ENCODE assay signal across 26 cellular contexts in the genomic region with DNA sequence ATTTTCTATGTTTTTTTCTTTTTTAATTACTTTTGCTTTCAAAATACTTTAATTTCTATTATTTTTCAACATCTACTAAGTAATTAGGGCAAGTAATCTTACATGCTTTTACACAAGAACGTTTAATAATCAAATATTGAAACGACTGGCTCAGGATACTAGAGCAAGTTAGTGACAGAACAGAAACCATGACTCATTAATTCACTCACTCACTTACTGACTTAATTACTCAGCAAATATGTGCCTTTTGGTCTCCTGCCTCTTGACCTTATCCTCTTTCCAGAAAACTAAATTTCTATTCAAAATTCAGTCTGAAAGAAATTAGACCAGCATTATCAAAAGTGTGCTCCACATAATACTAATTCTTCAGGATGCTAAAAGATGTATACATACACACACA. TPM values are rescaled to one million over a fixed set of nuclear protein-coding genes. Genes with fewer than 3 reads are reported as not detected.
DNase-seq lines count a peak whose midpoint lies in the region; ATAC-seq, FAIRE-seq and TF ChIP-seq lines count a peak whose summit lies in the region.
"Had no signal": no experiment of that assay in that cellular context is flagged by ENCODE, and none has a peak within 500 bp of the region (broad histone marks: within the 10 kb centered on the region; RNA-seq: fewer than 3 reads in every experiment).

No MANE protein-coding gene starts in this region.

- RAD21 ChIA-PET in GM12878 (lab: Charles Lee; ENCODE audit: unreplicated experiment), result no interaction called here

- TF ChIP-seq EP300 in GM12878 (IDR thresholded peaks at IDR 0.05; ENCODE audit: borderline replicate concordance in 1 of 2, control insufficient read depth in 1 of 2, low read depth in 2 of 2, low read length in 2 of 2), result no peak

- ATAC-seq in GM12878 (no peak; the same call in 2 of the 3 replicates), SK-N-SH treated with all-trans-retinoic acid at 6 μM for 48 hours (no peak), HG02870 (IDR thresholded peaks at IDR 0.05; ENCODE audit: unreplicated experiment) (no peak)
- ATAC-seq: body of pancreas; gastroesophageal sphincter; stimulated activated naive CD8-positive, alpha-beta T cell treated with anti-CD3 and anti-CD28 coated beads, Interleukin-15, Interleukin-2, amounts not matched to agents 100 U/mL and 50 U/mL, for 24 hours; upper lobe of right lung had no signal

- no TSS peak for BruUV-seq in GM12878 (replicated peaks; lab: Mats Ljungman, UMichigan)

- H2AFZ ChIP-seq in GM12878 (ENCODE audit: control insufficient read depth, low read depth, low read length) (no peak overlapping the region), smooth muscle cell (ENCODE audit: low read depth) (no peak overlapping the region)

- H3K9ac ChIP-seq in GM12878 (ENCODE audit: control insufficient read depth, insufficient read depth, low read length), result no peak overlapping the region
- H3K9ac ChIP-seq in smooth muscle cell (ENCODE audit: low read depth), result no peak overlapping the region

- POLR2A ChIA-PET in GM12878 (lab: Charles Lee), result interaction anchor here (0.6 kb wide), 1 partner anchor 349 kb away, joined by 3 read pairs; no protein-coding TSS in a partner anchor

- no peaks in the 10 kb centered on the region for H3K27me3 ChIP-seq in GM12878 (replicated peaks in 1 of 2; ENCODE audit: control insufficient read depth in 2 of 2, insufficient read depth in 2 of 2, low read length in 1 of 2)
- no peaks in the 10 kb centered on the region for H3K27me3 ChIP-seq in smooth muscle cell (ENCODE audit: low read depth)
- H3K27me3 ChIP-seq: body of pancreas, gastroesophageal sphincter, ovary, upper lobe of right lung had no signal

- TF ChIP-seq CTCF in GM12878 (IDR thresholded peaks at IDR 0.05 in 2 of 3, conservative IDR thresholded peaks at IDR 0.05 in 1 of 3; ENCODE audit: control insufficient read depth in 2 of 3, extremely low read depth in 1 of 3, insufficient read depth in 1 of 3, low read depth in 3 of 3, low read length in 3 of 3) (no peak), smooth muscle cell (IDR thresholded peaks at IDR 0.05; ENCODE audit: borderline replicate concordance, insufficient read depth, poor library complexity, severe bottlenecking) (no peak)

- no peaks in the 10 kb centered on the region for H3K36me3 ChIP-seq in GM12878 (ENCODE audit: control insufficient read depth in 2 of 2, insufficient read depth in 2 of 2, low read length in 1 of 2)
- no peaks in the 10 kb centered on the region for H3K36me3 ChIP-seq in smooth muscle cell (ENCODE audit: low read depth)
- H3K36me3 ChIP-seq: gastroesophageal sphincter, ovary, upper lobe of right lung had no signal

- TF ChIP-seq POLR2A in GM12878 (IDR thresholded peaks at IDR 0.05; ENCODE audit: low read depth, low read length), result no peak

- no peaks in the 10 kb centered on the region for H3K4me1 ChIP-seq in GM12878 (ENCODE audit: control insufficient read depth, insufficient read depth, low read length)
- H3K4me1 ChIP-seq in smooth muscle cell (ENCODE audit: low read depth), result no peaks in the 10 kb centered on the region
- H3K4me1 ChIP-seq: body of pancreas, gastroesophageal sphincter, upper lobe of right lung had no signal

- no peaks in the 10 kb centered on the region for H3K9me3 ChIP-seq in GM12878 (replicated peaks; ENCODE audit: control insufficient read depth, insufficient read depth, low read length)
- H3K9me3 ChIP-seq in smooth muscle cell (replicated peaks; ENCODE audit: low read depth), result no peaks in the 10 kb centered on the region
- H3K9me3 ChIP-seq: body of pancreas, gastroesophageal sphincter, ovary, upper lobe of right lung had no signal

- H3K79me2 ChIP-seq in GM12878 (ENCODE audit: control insufficient read depth, insufficient read depth, low read length) (no peaks in the 10 kb centered on the region), smooth muscle cell (ENCODE audit: low read depth) (no peaks in the 10 kb centered on the region)

- intact Hi-C loops in GM12878 (cut with micrococcal nuclease; ENCODE audit: unreplicated experiment), result no loop called here

- peak; percentile 44 for DNase-seq in NCI-H748 (lab: John Stamatoyannopoulos, UW; ENCODE audit: unreplicated experiment)
- no peak for DNase-seq in NCI-H748 treated with DMSO at 0.1 percent for 48 hours (lab: John Stamatoyannopoulos, UW)
- DNase-seq in NCI-H460 (ENCODE audit: extremely low read depth, low read depth), result peak; percentile 1
- DNase-seq in GM12878 (ENCODE audit: low read depth, low spot score), result no peak
- no peak for DNase-seq in smooth muscle cell (lab: John Stamatoyannopoulos, UW; ENCODE audit: unreplicated experiment)
- no peak for DNase-seq in NCI-H1092 (lab: John Stamatoyannopoulos, UW)
- DNase-seq: 8988T; activated CD4-positive, alpha-beta memory T cell treated with anti-CD3 and anti-CD28 coated beads, Interleukin-2, amount 10 ng/mL, durations not matched to agents 7 days and 5 days; activated CD4-positive, alpha-beta T cell treated with anti-CD3 and anti-CD28 coated beads for 1 hour; activated CD8-positive, alpha-beta memory T cell treated with anti-CD3 and anti-CD28 coated beads, Interleukin-2, amount 50 U/mL, for 4 hours; activated naive CD4-positive, alpha-beta T cell treated with Interleukin-2 at 50 U/mL for 16 hours; body of pancreas; dorsolateral prefrontal cortex; EL; H9; NCI-H1436; ovary; retina; SHP77; small intestine; stimulated activated naive CD8-positive, alpha-beta T cell treated with anti-CD3 and anti-CD28 coated beads, Interleukin-15, Interleukin-2, amounts not matched to agents 100 U/mL and 50 U/mL, for 24 hours; upper lobe of right lung had no signal

- H3K4me2 ChIP-seq in GM12878 (ENCODE audit: control insufficient read depth, insufficient read depth) (no peak overlapping the region), smooth muscle cell (peak overlapping the region; percentile 43)

- SMC1A ChIA-PET in GM12878 (lab: Charles Lee; ENCODE audit: uncharacterized antibody, unreplicated experiment), result no interaction called here

- CTCF ChIA-PET in GM12878 (lab: Yijun Ruan, JAX), result no interaction called here

- 0% methylated on average over 2 of the region's 2 CpGs for WGBS in GM12878 (ENCODE audit: insufficient coverage, insufficient replicate concordance, low lambda C conversion rate, missing lambda C conversion rate)
- 34% methylated on average over 2 of the region's 2 CpGs for WGBS in smooth muscle cell (ENCODE audit: low lambda C conversion rate)

- H3K27ac ChIP-seq in GM12878 (ENCODE audit: control insufficient read depth, insufficient read depth) (no peak overlapping the region), smooth muscle cell (ENCODE audit: low read depth) (no peak overlapping the region)
- H3K27ac ChIP-seq: body of pancreas, dorsolateral prefrontal cortex, gastroesophageal sphincter, HL-60, ovary, upper lobe of right lung had no signal

- in situ Hi-C loops in GM12878 (cut with MboI), result no loop called here

- H4K20me1 ChIP-seq in GM12878 (ENCODE audit: control insufficient read depth, insufficient read depth) (no peaks in the 10 kb centered on the region), smooth muscle cell (ENCODE audit: low read depth) (no peaks in the 10 kb centered on the region)

- no peak for TF ChIP-seq RAD21 in GM12878 (IDR thresholded peaks at IDR 0.05; ENCODE audit: insufficient read depth, low read depth, low read length)

- H3F3A ChIP-seq in smooth muscle cell (ENCODE audit: low read depth), result no peaks in the 10 kb centered on the region

- H3K4me3 ChIP-seq in GM12878, result no peak overlapping the region
- no peak overlapping the region for H3K4me3 ChIP-seq in smooth muscle cell
- H3K4me3 ChIP-seq: body of pancreas, dorsolateral prefrontal cortex, gastroesophageal sphincter, ovary, upper lobe of right lung had no signal

- no peak for FAIRE-seq in GM12878 (lab: Jason Lieb, UNC)
- FAIRE-seq: small intestine had no signal

TF ChIP-seq in SK-N-SH treated with all-trans-retinoic acid at 6 μM for 48 hours, 23 proteins besides CTCF, POLR2A, EP300 and RAD21 (continues in another document):
- TF ChIP-seq ZNF8 (CRISPR knock-in tag; IDR thresholded peaks at IDR 0.05), result no peak

RNA-seq across cellular contexts. Expression of gene TENM1, which starts 41.2 kb away (rescaled TPM):
- total RNA-seq in NCI-H460 (2014; rRNA removed; shearing (Covaris generic)), result 0.81 and 1.1 TPM in 2 replicates
- polyA plus RNA-seq in NCI-H460 (2014; cell fraction: nucleus; rRNA removed), result 0.38 and 0.54 TPM in 2 replicates
- total RNA-seq in GM12878 (2013; cell fraction: nucleolus; rRNA removed), result 0.17 and 0.20 TPM in 2 replicates
- under 0.01 TPM in 1 of 2 replicates, not detected in the other for total RNA-seq in GM12878 (2014; rRNA removed)
- total RNA-seq in GM12878 (2014; rRNA removed; fragmentation: Illumina TruSeq; extraction: Trizol), result under 0.01 TPM in 1 of 2 replicates, not detected in the other
- total RNA-seq in GM12878 (2021), result 0.03 TPM in 1 of 2 replicates, not detected in the other
- not detected for polyA plus RNA-seq in GM12878 (2011; ENCODE audit: low read depth)
- 3.9 and 5.3 TPM in 2 replicates for polyA plus RNA-seq in GM12878 (2011; rRNA removed)
- 1.6 and 1.7 TPM in 2 replicates for polyA plus RNA-seq in GM12878 (2011; cell fraction: cytosol; rRNA removed)
- polyA plus RNA-seq in GM12878 (2011; cell fraction: nucleus; rRNA removed), result 11.4 and 16.1 TPM in 2 replicates
- polyA plus RNA-seq in GM12878 (2012), result not detected in 2 replicates
- under 0.01 TPM in 1 of 2 replicates, not detected in the other for polyA plus RNA-seq in GM12878 (2014; fragmentation: Illumina TruSeq; extraction: Trizol)
- not detected for polyA plus RNA-seq in GM12878 (2014; fragmentation: Nextera tagmentation; extraction: Ambion mirVana)
- polyA plus RNA-seq in GM12878 (2014; rRNA removed), result not detected in 2 replicates
- not detected for polyA plus RNA-seq in GM12878 (2016; fragmentation: Nextera tagmentation; extraction: Ambion mirVana)
- 9.8 and 10.2 TPM in 2 replicates for polyA minus RNA-seq in GM12878 (2011; rRNA and poly(A)+ RNA removed)
- 0.94 and 1.5 TPM in 2 replicates for polyA minus RNA-seq in GM12878 (2011; cell fraction: cytosol; rRNA and poly(A)+ RNA removed)
- 11.5 and 11.7 TPM in 2 replicates for polyA minus RNA-seq in GM12878 (2011; cell fraction: nucleus; rRNA and poly(A)+ RNA removed)
- 0.13 and 0.18 TPM in 2 replicates for total RNA-seq in smooth muscle cell
- 0.13 and 0.15 TPM in 2 replicates for polyA plus RNA-seq in smooth muscle cell

Comparison
In these comparisons a context has a peak if more than half of its experiments do, and no peak if none do; other contexts are left out.
1. DNase-seq: peak in NCI-H748 (single experiment) and NCI-H460 (single experiment); none in NCI-H748 treated with DMSO at 0.1 percent for 48 hours (single experiment), GM12878 (single experiment), smooth muscle cell (single experiment) and NCI-H1092 (single experiment).